ENCODE assay signal across 16 cellular contexts in genomic region chr17:17018021-17018441, GRCh38. TPM values are rescaled to one million over a fixed set of nuclear protein-coding genes. Genes with fewer than 3 reads are reported as not detected.
A peak's percentile ranks its signal among the peaks of the same experiment; 100 is the strongest.
DNase-seq lines count a peak whose midpoint lies in the region; ATAC-seq and TF ChIP-seq lines count a peak whose summit lies in the region.
"Had no signal": no experiment of that assay in that cellular context is flagged by ENCODE, and none has a peak within 500 bp of the region (broad histone marks: within the 10 kb centered on the region; RNA-seq: fewer than 3 reads in every experiment).

No MANE protein-coding gene starts in this region.

- H3K9me3 ChIP-seq in KOPT-K1 (ENCODE audit: insufficient read depth, low read length, poor library complexity, severe bottlenecking) (no peaks in the 10 kb centered on the region), prostate gland (no peaks in the 10 kb centered on the region)

- TF ChIP-seq POLR2A in prostate gland (IDR thresholded peaks at IDR 0.05), result no peak

- TF ChIP-seq CTCF in prostate gland (IDR thresholded peaks at IDR 0.05), result no peak

- no peaks in the 10 kb centered on the region for H3K27me3 ChIP-seq in prostate gland (replicated peaks; ENCODE audit: insufficient read depth)

- H3K4me1 ChIP-seq in prostate gland (replicated peaks), result peaks cover 7% of the 10 kb centered on the region

- DNase-seq in DMS53 (lab: John Stamatoyannopoulos, UW), result peak; percentile 56
- no peak for DNase-seq in DMS53 treated with DMSO at 0.1 percent for 48 hours (lab: John Stamatoyannopoulos, UW; ENCODE audit: unreplicated experiment)
- DNase-seq in epithelial cell of prostate (ENCODE audit: low read depth, low spot score), result no peak
- no peak for DNase-seq in prostate gland (ENCODE audit: low spot score)
- no peak for DNase-seq in NCI-H510A (lab: John Stamatoyannopoulos, UW)
- DNase-seq: 8988T; activated CD4-positive, alpha-beta T cell treated with anti-CD3 and anti-CD28 coated beads, Interleukin-2, amount 50 U/mL, for 48 hours; DMS 273 treated with DMSO at 0.1 percent for 48 hours; midbrain; NCI-H2081; stimulated activated CD4-positive, alpha-beta T cell treated with anti-CD3 and anti-CD28 coated beads, Interleukin-4, amount 100 ng/mL, for 1 hour had no signal

- H3K27ac ChIP-seq in KOPT-K1 (ENCODE audit: low read depth, low read length, poor library complexity, severe bottlenecking), result peak overlapping the region; percentile 17
- H3K27ac ChIP-seq in epithelial cell of prostate, result peak overlapping the region; percentile 60
- peak overlapping the region; percentile 69 to 75 for H3K27ac ChIP-seq in prostate gland

- 86% methylated on average over 11 of the region's 11 CpGs for WGBS in prostate gland

- ATAC-seq in GM18511 (IDR thresholded peaks at IDR 0.05; ENCODE audit: unreplicated experiment) (no peak), HG02763 (IDR thresholded peaks at IDR 0.05; ENCODE audit: unreplicated experiment) (no peak)

- no peak overlapping the region for H3K4me3 ChIP-seq in prostate gland

- H3K36me3 ChIP-seq in KOPT-K1 (ENCODE audit: insufficient read depth, low read length), result no peaks in the 10 kb centered on the region
- no peaks in the 10 kb centered on the region for H3K36me3 ChIP-seq in prostate gland

- intact Hi-C loops in prostate gland (cut with DNase I), result no loop called here

RNA-seq across cellular contexts. Expression of gene MPRIP, which starts 24.2 kb away (rescaled TPM):
- total RNA-seq in prostate gland, result 100 to 1,000 TPM in 1 of 2 donors, 10 to 100 TPM in 1; 84.3 to 258 TPM

RNA-seq across cellular contexts. Expression of gene TNFRSF13B, which starts 46.1 kb away (rescaled TPM):
- not detected for total RNA-seq in prostate gland
- total RNA-seq: frontal cortex, M059J had no signal

Comparison
In these comparisons a context has a peak if more than half of its experiments do, and no peak if none do; other contexts are left out.
1. H3K27ac ChIP-seq: peak in every context shown above with its lines; median percentile 72 in prostate gland; 60 in epithelial cell of prostate; 17 in KOPT-K1.